Comparison of ENCODE assay signal across 14 cellular contexts in genomic region chr10:48455055-48455391, GRCh38.
"Had no signal": no experiment of that assay in that cellular context is flagged by ENCODE, and none has a peak within 500 bp of the region (broad histone marks: within the 10 kb centered on the region; RNA-seq: fewer than 3 reads in every experiment).

No MANE protein-coding gene starts in this region.

- H3K9me3 ChIP-seq: gastroesophageal sphincter, lower lobe of right lung, stomach, vagina had no signal

- H3K27ac Mint-ChIP-seq: activated T-cell treated with anti-CD3 and anti-CD28 coated beads, Interleukin-2, amount 50 U/mL, for 72 hours; effector memory CD8-positive, alpha-beta T cell; naive thymus-derived CD4-positive, alpha-beta T cell had no signal

- H3K4me3 ChIP-seq: gastroesophageal sphincter, lower lobe of right lung, stomach, vagina had no signal

- H3K27me3 ChIP-seq: vagina had no signal

- H3K36me3 ChIP-seq: lower lobe of right lung, stomach, vagina had no signal

- H3K4me1 ChIP-seq: lower lobe of right lung, vagina had no signal

- H3K36me3 Mint-ChIP-seq: naive thymus-derived CD4-positive, alpha-beta T cell had no signal

- H3K9me3 Mint-ChIP-seq: activated T-cell treated with anti-CD3 and anti-CD28 coated beads, Interleukin-2, amount 50 U/mL, for 72 hours; effector memory CD8-positive, alpha-beta T cell had no signal

- H3K4me3 Mint-ChIP-seq: activated T-cell treated with anti-CD3 and anti-CD28 coated beads, Interleukin-2, amount 50 U/mL, for 72 hours; effector memory CD8-positive, alpha-beta T cell; naive thymus-derived CD4-positive, alpha-beta T cell had no signal

- H3K4me1 Mint-ChIP-seq: naive thymus-derived CD4-positive, alpha-beta T cell had no signal

- DNase-seq: activated CD4-positive, alpha-beta T cell treated with anti-CD3 and anti-CD28 coated beads, Interleukin-2, amount 50 U/mL, for 4 hours; activated naive CD4-positive, alpha-beta T cell; activated T-cell treated with anti-CD3 and anti-CD28 coated beads, Interleukin-2, amount 50 U/mL, for 72 hours; central memory CD4-positive, alpha-beta T cell; effector memory CD8-positive, alpha-beta T cell; lower lobe of right lung; naive thymus-derived CD4-positive, alpha-beta T cell; occipital lobe; stimulated activated CD4-positive, alpha-beta T cell treated with anti-CD3 and anti-CD28 coated beads, Interleukin-4, amount 100 ng/mL, for 1 hour; T-helper 9 cell had no signal

- H3K27ac ChIP-seq: epithelial cell of prostate, gastroesophageal sphincter, lower lobe of right lung, stomach, vagina had no signal

- ATAC-seq: activated T-cell treated with anti-CD3 and anti-CD28 coated beads, Interleukin-2, amount 50 U/mL, for 72 hours; effector memory CD8-positive, alpha-beta T cell; gastroesophageal sphincter; naive thymus-derived CD4-positive, alpha-beta T cell had no signal
